In genomic region chr17:7046127-7046724, GRCh38 we compare ENCODE assay signal across 6 cellular contexts. TPM values are rescaled to one million over a fixed set of nuclear protein-coding genes. Genes with fewer than 3 reads are reported as not detected.
DNase-seq lines count a peak whose midpoint lies in the region; ATAC-seq lines count a peak whose summit lies in the region.

No MANE protein-coding gene starts in this region.

- ATAC-seq in Right ventricle myocardium superior (ENCODE audit: poor library complexity) (peak; percentile 21), Right ventricle myocardium inferior (no peak), HG03039 (IDR thresholded peaks at IDR 0.05; ENCODE audit: unreplicated experiment) (no peak)

- no peaks in the 10 kb centered on the region for H3K36me3 Mint-ChIP-seq in dendritic cell treated with granulocyte-macrophage colony-stimulating factor and Interleukin-4, amounts not matched to agents 40 ng/mL and 50 ng/mL, for 4 days (ENCODE audit: low read depth)

- DNase-seq in Right ventricle myocardium superior (no peak), Right ventricle myocardium inferior (ENCODE audit: missing footprints) (no peak), posterior cingulate gyrus (peak in 8 of 10 donors; percentile 45 to 95 (median 70)), NCI-H1930 (lab: John Stamatoyannopoulos, UW) (no peak)

- H3K4me3 Mint-ChIP-seq in dendritic cell treated with granulocyte-macrophage colony-stimulating factor and Interleukin-4, amounts not matched to agents 40 ng/mL and 50 ng/mL, for 4 days: peak overlapping the region; percentile 70

- H3K27me3 Mint-ChIP-seq in dendritic cell treated with granulocyte-macrophage colony-stimulating factor and Interleukin-4, amounts not matched to agents 40 ng/mL and 50 ng/mL, for 4 days: peaks cover 45% of the 10 kb centered on the region

- H3K27ac Mint-ChIP-seq in dendritic cell treated with granulocyte-macrophage colony-stimulating factor and Interleukin-4, amounts not matched to agents 40 ng/mL and 50 ng/mL, for 4 days: peak overlapping the region; percentile 70

- intact Hi-C loops in Right ventricle myocardium superior (cut with DNase I): no loop called here
- intact Hi-C loops in Right ventricle myocardium inferior (cut with DNase I): loop anchor here (1.0 to 2.0 kb wide), 2 partner anchors 90 to 131 kb away; no protein-coding TSS in a partner anchor
- intact Hi-C loops in dendritic cell treated with granulocyte-macrophage colony-stimulating factor and Interleukin-4, amounts not matched to agents 40 ng/mL and 50 ng/mL, for 4 days (cut with micrococcal nuclease): loop anchor here (2.0 kb wide), 1 partner anchor 131 kb away; no protein-coding TSS in a partner anchor
- intact Hi-C loops in posterior cingulate gyrus (cut with DNase I): loop anchor here (5.0 kb wide), 1 partner anchor 251 kb away; no protein-coding TSS in a partner anchor

- H3K9me3 Mint-ChIP-seq in dendritic cell treated with granulocyte-macrophage colony-stimulating factor and Interleukin-4, amounts not matched to agents 40 ng/mL and 50 ng/mL, for 4 days: no peaks in the 10 kb centered on the region

- H3K4me1 Mint-ChIP-seq in dendritic cell treated with granulocyte-macrophage colony-stimulating factor and Interleukin-4, amounts not matched to agents 40 ng/mL and 50 ng/mL, for 4 days (ENCODE audit: low read depth): peaks cover 43% of the 10 kb centered on the region

RNA-seq across cellular contexts. Expression of gene SLC16A11, which starts 2.3 kb away (rescaled TPM):
- 0.56 TPM for total RNA-seq in Right ventricle myocardium superior
- 0.78 TPM for total RNA-seq in Right ventricle myocardium inferior

RNA-seq across cellular contexts. Expression of gene SLC16A13, which starts 10.4 kb away (rescaled TPM):
- total RNA-seq in Right ventricle myocardium superior: 1.6 TPM
- 1.8 TPM for total RNA-seq in Right ventricle myocardium inferior

RNA-seq across cellular contexts. Expression of gene BCL6B, which starts 23.4 kb away (rescaled TPM):
- 12.6 TPM for total RNA-seq in Right ventricle myocardium superior
- total RNA-seq in Right ventricle myocardium inferior: 14.0 TPM

RNA-seq across cellular contexts. Expression of gene RNASEK, which starts 33.8 kb away (rescaled TPM):
- total RNA-seq in Right ventricle myocardium superior (159 TPM), Right ventricle myocardium inferior (177 TPM)

RNA-seq across cellular contexts. Expression of gene CLEC10A, which starts 33.8 kb away (rescaled TPM):
- total RNA-seq in Right ventricle myocardium superior (5.0 TPM), Right ventricle myocardium inferior (5.4 TPM)

Comparison
In these comparisons a context has a peak if more than half of its experiments do, and no peak if none do; other contexts are left out.
1. DNase-seq: peak in posterior cingulate gyrus (8 of 10); none in Right ventricle myocardium superior (single experiment), Right ventricle myocardium inferior (single experiment) and NCI-H1930 (0 of 2).